1 cellular context compared by ENCODE assay signal in genomic region chr16:674968-675883, GRCh38.
TF ChIP-seq lines count a peak whose summit lies in the region.

TSS of gene RHBDL1 (plus strand) at chr16:675671. CDS start at chr16:675791, 120 bp downstream.

TF ChIP-seq in H1, 55 proteins besides CTCF, POLR2A, EP300 and RAD21 (continued from another document):
- peak; percentile 36 for TF ChIP-seq ASH2L (IDR thresholded peaks at IDR 0.05; ENCODE audit: low read length)
- peak in 1 of 2 experiments; percentile 12; a peak in 1 of 4 replicates for TF ChIP-seq HDAC2 (IDR thresholded peaks at IDR 0.05; ENCODE audit: borderline replicate concordance in 1 of 2, low read depth in 2 of 2, low read length in 2 of 2)
- no peak for TF ChIP-seq E2F6 (IDR thresholded peaks at IDR 0.05)
- no peak for TF ChIP-seq GTF2F1 (IDR thresholded peaks at IDR 0.05; ENCODE audit: borderline replicate concordance, low read depth, low read length)
- peak in 1 of 2 experiments; percentile 66; a peak in 1 of 4 replicates for TF ChIP-seq SIN3A (conservative IDR thresholded peaks at IDR 0.05 in 1 of 2, IDR thresholded peaks at IDR 0.05 in 1 of 2; ENCODE audit: low read depth in 1 of 2, low read length in 2 of 2)
- TF ChIP-seq FOSL1 (IDR thresholded peaks at IDR 0.05; ENCODE audit: insufficient read depth, low read depth, low read length): no peak
- no peak for TF ChIP-seq BACH1 (IDR thresholded peaks at IDR 0.05; ENCODE audit: low read length)
- no peak for TF ChIP-seq TAF7 (optimal IDR thresholded peaks at IDR 0.05; ENCODE audit: borderline replicate concordance, low read depth, low read length)
- 0 out of 2 replicates have a peak, but pooled peaks have one; percentile 24 for TF ChIP-seq KDM1A (IDR thresholded peaks at IDR 0.05; ENCODE audit: borderline replicate concordance, low read length)
- no peak; the same call in 1 of the 2 replicates for TF ChIP-seq MAX (IDR thresholded peaks at IDR 0.05)
